In genomic region chr22:49724030-49724892, GRCh38 we compare ENCODE assay signal across 8 cellular contexts.
DNase-seq lines count a peak whose midpoint lies in the region; ATAC-seq and TF ChIP-seq lines count a peak whose summit lies in the region.

No MANE protein-coding gene starts in this region.

- H3K27ac Mint-ChIP-seq in activated T-cell treated with anti-CD3 and anti-CD28 coated beads, Interleukin-2, amount 50 U/mL, for 72 hours, result peak overlapping the region; percentile 85

- no peaks in the 10 kb centered on the region for H4K20me1 ChIP-seq in Loucy (ENCODE audit: insufficient read depth, low read length, poor library complexity, severe bottlenecking)

- H3K27me3 Mint-ChIP-seq in activated T-cell treated with anti-CD3 and anti-CD28 coated beads, Interleukin-2, amount 50 U/mL, for 72 hours (ENCODE audit: low read depth), result peaks cover 27% of the 10 kb centered on the region

- DNase-seq in BE2C, result no peak
- DNase-seq in activated T-cell treated with anti-CD3 and anti-CD28 coated beads, Interleukin-2, amount 50 U/mL, for 72 hours, result peak; percentile 31 to 37
- DNase-seq in GOT3 (lab: John Stamatoyannopoulos, UW), result no peak
- no peak for DNase-seq in dedifferentiated amniotic fluid mesenchymal stem cell (ENCODE audit: extremely low spot score)

- H3K9ac ChIP-seq in Loucy (ENCODE audit: low read depth, low read length, poor library complexity, severe bottlenecking) (peak overlapping the region; percentile 66), mucosa of rectum (ENCODE audit: low read depth in 1 of 2, low read length in 2 of 2) (no peak overlapping the region)

- TF ChIP-seq CTCF in BE2C (IDR thresholded peaks at IDR 0.05; ENCODE audit: low read depth, low read length) (no peak), Loucy (conservative IDR thresholded peaks at IDR 0.05; ENCODE audit: low read length) (no peak)

- ATAC-seq in activated T-cell treated with anti-CD3 and anti-CD28 coated beads, Interleukin-2, amount 50 U/mL, for 72 hours (replicated peaks in 1 of 2), result peak; percentile 37 to 42
- ATAC-seq in HG03039 (IDR thresholded peaks at IDR 0.05; ENCODE audit: unreplicated experiment) (no peak), HG03571 (IDR thresholded peaks at IDR 0.05; ENCODE audit: unreplicated experiment) (no peak)

- peaks cover 16% of the 10 kb centered on the region for H3K4me1 Mint-ChIP-seq in activated T-cell treated with anti-CD3 and anti-CD28 coated beads, Interleukin-2, amount 50 U/mL, for 72 hours (ENCODE audit: low read depth)

- no peaks in the 10 kb centered on the region for H3K9me2 ChIP-seq in Loucy (replicated peaks; ENCODE audit: low read depth, low read length)

- H3K4me3 Mint-ChIP-seq in activated T-cell treated with anti-CD3 and anti-CD28 coated beads, Interleukin-2, amount 50 U/mL, for 72 hours, result peak overlapping the region; percentile 90 to 95

- H3K4me2 ChIP-seq in Loucy (ENCODE audit: low read depth, low read length, poor library complexity, severe bottlenecking), result peak overlapping the region; percentile 73

- H3K79me2 ChIP-seq in Loucy (ENCODE audit: insufficient read depth, low read length), result no peaks in the 10 kb centered on the region

- no peaks in the 10 kb centered on the region for H3K36me3 ChIP-seq in BE2C
- no peaks in the 10 kb centered on the region for H3K36me3 ChIP-seq in Loucy (ENCODE audit: insufficient read depth, low read length)
- no peaks in the 10 kb centered on the region for H3K36me3 ChIP-seq in mucosa of rectum (ENCODE audit: control insufficient read depth in 2 of 2, insufficient read depth in 2 of 2, low read length in 2 of 2)

- no peaks in the 10 kb centered on the region for H3K4me1 ChIP-seq in BE2C
- peaks cover 5% of the 10 kb centered on the region for H3K4me1 ChIP-seq in Loucy (ENCODE audit: insufficient read depth, low read length, poor library complexity, severe bottlenecking)
- H3K4me1 ChIP-seq in mucosa of rectum (ENCODE audit: control insufficient read depth in 2 of 2, insufficient read depth in 2 of 2, low read length in 2 of 2), result peaks cover 0 to 4% of the 10 kb centered on the region in 2 donors

- no peaks in the 10 kb centered on the region for H3F3A ChIP-seq in Loucy (ENCODE audit: low read depth)

- H3K27ac ChIP-seq in mucosa of rectum (ENCODE audit: low read depth in 2 of 2, low read length in 2 of 2), result no peak overlapping the region

- peak overlapping the region; percentile 90 for H2AFZ ChIP-seq in Loucy (ENCODE audit: low read length)

- H3K27me3 ChIP-seq in BE2C (peaks cover 64% of the 10 kb centered on the region), Loucy (ENCODE audit: insufficient read depth, low read length, poor library complexity, severe bottlenecking) (no peaks in the 10 kb centered on the region), mucosa of rectum (ENCODE audit: control insufficient read depth in 2 of 2, insufficient read depth in 2 of 2, low read length in 2 of 2) (peaks cover 19 to 30% of the 10 kb centered on the region in 2 donors)

- H3K4me3 ChIP-seq in BE2C (ENCODE audit: low read depth, low read length), result peak overlapping the region; percentile 20
- peak overlapping the region; percentile 70 for H3K4me3 ChIP-seq in Loucy (ENCODE audit: low read length, poor library complexity, severe bottlenecking)
- peak overlapping the region; percentile 30 to 37 for H3K4me3 ChIP-seq in mucosa of rectum (ENCODE audit: low read length in 2 of 2)

- no peaks in the 10 kb centered on the region for H3K9me3 Mint-ChIP-seq in activated T-cell treated with anti-CD3 and anti-CD28 coated beads, Interleukin-2, amount 50 U/mL, for 72 hours

- H3K36me3 Mint-ChIP-seq in activated T-cell treated with anti-CD3 and anti-CD28 coated beads, Interleukin-2, amount 50 U/mL, for 72 hours (ENCODE audit: insufficient read depth in 2 of 2), result no peaks in the 10 kb centered on the region

- H3K9me3 ChIP-seq in BE2C (no peaks in the 10 kb centered on the region), Loucy (ENCODE audit: insufficient read depth, low read depth, low read length) (no peaks in the 10 kb centered on the region), mucosa of rectum (ENCODE audit: control insufficient read depth in 2 of 2, low read length in 2 of 2) (no peaks in the 10 kb centered on the region)

Comparison
In these comparisons a context has a peak if more than half of its experiments do, and no peak if none do; other contexts are left out.
1. DNase-seq: peak in activated T-cell treated with anti-CD3 and anti-CD28 coated beads, Interleukin-2, amount 50 U/mL, for 72 hours (2 of 2); none in BE2C (single experiment), GOT3 (single experiment) and dedifferentiated amniotic fluid mesenchymal stem cell (single experiment).
2. H3K4me3 ChIP-seq: peak in every context shown above with its lines; median percentile 70 in Loucy; 34 in mucosa of rectum; 20 in BE2C.
3. ATAC-seq: peak in activated T-cell treated with anti-CD3 and anti-CD28 coated beads, Interleukin-2, amount 50 U/mL, for 72 hours (2 of 2); none in HG03039 (single experiment) and HG03571 (single experiment).